ENCODE assay signal across 30 cellular contexts in the genomic region with DNA sequence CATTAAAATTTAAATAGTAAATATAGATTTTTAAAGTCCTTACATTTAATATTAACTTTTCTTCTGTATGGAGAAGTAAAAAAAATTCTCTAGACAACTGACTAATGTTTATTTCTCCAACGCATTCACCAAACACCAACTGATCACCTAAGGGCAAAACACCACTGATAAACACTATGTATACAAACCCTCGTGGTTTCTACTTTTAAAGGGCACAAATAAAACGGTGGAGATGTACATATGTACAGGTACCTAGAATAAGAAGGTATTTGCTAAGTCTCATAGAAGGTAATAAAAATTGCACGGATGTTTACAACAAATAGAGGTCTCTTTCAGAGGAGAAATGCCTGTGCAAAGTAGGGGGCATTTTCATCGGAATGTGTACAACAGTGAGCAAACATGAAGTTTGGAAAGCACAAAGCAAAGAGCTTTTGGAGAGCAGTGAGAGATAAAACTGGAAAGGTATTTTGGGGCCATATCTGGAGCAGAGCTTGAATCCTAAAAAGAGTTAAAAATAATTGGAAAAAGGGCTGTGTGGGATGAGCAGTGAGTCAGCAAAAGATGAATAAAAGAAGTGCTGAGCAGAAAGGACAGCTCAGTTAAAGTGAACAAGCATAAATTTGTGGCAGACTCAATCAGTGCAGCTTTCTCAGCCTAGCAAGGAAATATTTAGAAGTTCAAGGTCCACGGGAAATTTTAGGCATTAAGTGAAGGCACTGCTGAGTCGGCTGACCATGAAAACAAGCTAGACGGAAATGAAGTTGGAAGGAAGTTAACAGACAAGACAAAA.
DNase-seq lines count a peak whose midpoint lies in the region; ATAC-seq lines count a peak whose summit lies in the region.
"Had no signal": no experiment of that assay in that cellular context is flagged by ENCODE, and none has a peak within 500 bp of the region (broad histone marks: within the 10 kb centered on the region; RNA-seq: fewer than 3 reads in every experiment).

No MANE protein-coding gene starts in this region.

- H3K36me3 Mint-ChIP-seq in activated T-cell treated with anti-CD3 and anti-CD28 coated beads, Interleukin-2, amount 50 U/mL, for 72 hours (ENCODE audit: insufficient read depth in 2 of 2), result no peaks in the 10 kb centered on the region
- H3K36me3 Mint-ChIP-seq: activated naive CD8-positive, alpha-beta T cell; CD14-positive monocyte; stimulated activated effector memory CD8-positive, alpha-beta T cell treated with anti-CD3 and anti-CD28 coated beads, Interleukin-12 subunit alpha, Interleukin-12 subunit beta, amount 100 ng/mL, for 72 hours; type B pancreatic cell had no signal

- no peak overlapping the region for H3K4me3 Mint-ChIP-seq in activated T-cell treated with anti-CD3 and anti-CD28 coated beads, Interleukin-2, amount 50 U/mL, for 72 hours
- H3K4me3 Mint-ChIP-seq: activated CD4-positive, alpha-beta T cell treated with anti-CD3 and anti-CD28 coated beads, Interleukin-2, amount 10 ng/mL, durations not matched to agents 24 days and 14 days; activated naive CD8-positive, alpha-beta T cell; CD14-positive monocyte; naive thymus-derived CD8-positive, alpha-beta T cell; stimulated activated effector memory CD8-positive, alpha-beta T cell treated with anti-CD3 and anti-CD28 coated beads, Interleukin-12 subunit alpha, Interleukin-12 subunit beta, amount 100 ng/mL, for 72 hours; type B pancreatic cell had no signal

- H3K27ac ChIP-seq in SK-N-MC, result peak overlapping the region; percentile 81
- H3K27ac ChIP-seq: Peyer's patch, psoas muscle, WERI-Rb-1 had no signal

- ATAC-seq in HG02571 (IDR thresholded peaks at IDR 0.05; ENCODE audit: unreplicated experiment), result no peak
- no peak for ATAC-seq in activated T-cell treated with anti-CD3 and anti-CD28 coated beads, Interleukin-2, amount 50 U/mL, for 72 hours (replicated peaks in 1 of 2)
- ATAC-seq: naive thymus-derived CD8-positive, alpha-beta T cell; psoas muscle; stimulated activated effector memory CD8-positive, alpha-beta T cell treated with anti-CD3 and anti-CD28 coated beads, Interleukin-12 subunit alpha, Interleukin-12 subunit beta, amount 100 ng/mL, for 72 hours had no signal

- H3K27ac Mint-ChIP-seq in activated T-cell treated with anti-CD3 and anti-CD28 coated beads, Interleukin-2, amount 50 U/mL, for 72 hours, result no peak overlapping the region
- H3K27ac Mint-ChIP-seq: activated CD4-positive, alpha-beta T cell treated with anti-CD3 and anti-CD28 coated beads, Interleukin-2, amount 10 ng/mL, durations not matched to agents 24 days and 14 days; activated naive CD8-positive, alpha-beta T cell; CD14-positive monocyte; naive thymus-derived CD8-positive, alpha-beta T cell; stimulated activated effector memory CD8-positive, alpha-beta T cell treated with anti-CD3 and anti-CD28 coated beads, Interleukin-12 subunit alpha, Interleukin-12 subunit beta, amount 100 ng/mL, for 72 hours; type B pancreatic cell had no signal

- H3K27me3 Mint-ChIP-seq in activated T-cell treated with anti-CD3 and anti-CD28 coated beads, Interleukin-2, amount 50 U/mL, for 72 hours (ENCODE audit: low read depth), result peaks cover 6% of the 10 kb centered on the region
- H3K27me3 Mint-ChIP-seq: activated CD4-positive, alpha-beta T cell treated with anti-CD3 and anti-CD28 coated beads, Interleukin-2, amount 10 ng/mL, durations not matched to agents 24 days and 14 days; type B pancreatic cell had no signal

- DNase-seq in H4 (ENCODE audit: low spot score), result peak; percentile 11
- DNase-seq in SK-N-MC (ENCODE audit: low read depth, low spot score), result peak; percentile 22
- peak; percentile 16 for DNase-seq in globus pallidus (ENCODE audit: low spot score)
- peak; percentile 68 for DNase-seq in superior temporal gyrus (ENCODE audit: extremely low spot score)
- no peak for DNase-seq in T-helper 2 cell
- no peak for DNase-seq in activated T-cell treated with anti-CD3 and anti-CD28 coated beads, Interleukin-2, amount 50 U/mL, for 72 hours
- DNase-seq: activated CD4-positive, alpha-beta T cell treated with anti-CD3 and anti-CD28 coated beads, Interleukin-2, amount 10 ng/mL, durations not matched to agents 24 days and 14 days; activated CD8-positive, alpha-beta memory T cell treated with anti-CD3 and anti-CD28 coated beads for 24 hours; activated effector memory CD4-positive, alpha-beta T cell treated with Interleukin-2 at 50 U/mL for 16 hours; activated T-cell treated with anti-CD3 and anti-CD28 coated beads for 4 hours; DMS79 treated with DMSO at 0.1 percent for 48 hours; effector memory CD4-positive, alpha-beta T cell; GDM1; GOT3; Kasumi-1; midbrain; naive thymus-derived CD8-positive, alpha-beta T cell; NCI-H146; NCI-H748 treated with DMSO at 0.1 percent for 48 hours; Peyer's patch; psoas muscle; SHP77 treated with DMSO at 0.1 percent for 48 hours; stimulated activated CD4-positive, alpha-beta T cell treated with anti-CD3 and anti-CD28 coated beads, Interleukin-4, amount 100 ng/mL, for 4 hours; T1000; WERI-Rb-1 had no signal

- H3K4me3 ChIP-seq in SK-N-MC, result peak overlapping the region; percentile 28
- H3K4me3 ChIP-seq: Peyer's patch, psoas muscle had no signal

- H3K9me3 ChIP-seq in SK-N-MC (ENCODE audit: low read depth, low read length), result no peaks in the 10 kb centered on the region
- H3K9me3 ChIP-seq: Peyer's patch, psoas muscle had no signal

- no peak overlapping the region for H3K9ac ChIP-seq in SK-N-MC (ENCODE audit: insufficient read length)

- no peaks in the 10 kb centered on the region for H3K4me1 Mint-ChIP-seq in activated T-cell treated with anti-CD3 and anti-CD28 coated beads, Interleukin-2, amount 50 U/mL, for 72 hours (ENCODE audit: low read depth)
- H3K4me1 Mint-ChIP-seq: activated CD4-positive, alpha-beta T cell treated with anti-CD3 and anti-CD28 coated beads, Interleukin-2, amount 10 ng/mL, durations not matched to agents 24 days and 14 days; CD14-positive monocyte; naive thymus-derived CD8-positive, alpha-beta T cell; stimulated activated effector memory CD8-positive, alpha-beta T cell treated with anti-CD3 and anti-CD28 coated beads, Interleukin-12 subunit alpha, Interleukin-12 subunit beta, amount 100 ng/mL, for 72 hours had no signal

- no peaks in the 10 kb centered on the region for H3K9me3 Mint-ChIP-seq in activated T-cell treated with anti-CD3 and anti-CD28 coated beads, Interleukin-2, amount 50 U/mL, for 72 hours
- H3K9me3 Mint-ChIP-seq: activated CD4-positive, alpha-beta T cell treated with anti-CD3 and anti-CD28 coated beads, Interleukin-2, amount 10 ng/mL, durations not matched to agents 24 days and 14 days; stimulated activated effector memory CD8-positive, alpha-beta T cell treated with anti-CD3 and anti-CD28 coated beads, Interleukin-12 subunit alpha, Interleukin-12 subunit beta, amount 100 ng/mL, for 72 hours; type B pancreatic cell had no signal

- H3K36me3 ChIP-seq in SK-N-MC (ENCODE audit: insufficient read depth, low read length), result no peaks in the 10 kb centered on the region
- H3K36me3 ChIP-seq: Peyer's patch, WERI-Rb-1 had no signal

Comparison
In these comparisons a context has a peak if more than half of its experiments do, and no peak if none do; other contexts are left out.
1. DNase-seq: peak in H4 (single experiment), SK-N-MC (single experiment), globus pallidus (single experiment) and superior temporal gyrus (single experiment); none in T-helper 2 cell (0 of 5) and activated T-cell treated with anti-CD3 and anti-CD28 coated beads, Interleukin-2, amount 50 U/mL, for 72 hours (0 of 2).